1 cellular context compared by ENCODE assay signal in genomic region chr20:11231742-11232141, GRCh38.
TF ChIP-seq lines count a peak whose summit lies in the region.

No MANE protein-coding gene starts in this region.

TF ChIP-seq in GM12878, 131 proteins besides CTCF, POLR2A, EP300 and RAD21 (continued from another document):
- no peak for TF ChIP-seq SIX5 (IDR thresholded peaks at IDR 0.05; ENCODE audit: low read depth, low read length, severe bottlenecking)
- TF ChIP-seq BHLHE40 (IDR thresholded peaks at IDR 0.05; ENCODE audit: borderline replicate concordance in 1 of 2, low read depth in 2 of 2, low read length in 1 of 2), result peak; percentile 49 to 72; a peak in 3 of 4 replicates
